Comparison of ENCODE assay signal across 1 cellular context in genomic region chr4:25863906-25864418, GRCh38.
TF ChIP-seq lines count a peak whose summit lies in the region.

No MANE protein-coding gene starts in this region.

TF ChIP-seq in GM12878, 131 proteins besides CTCF, POLR2A, EP300 and RAD21:
- TF ChIP-seq ZBTB33 (IDR thresholded peaks at IDR 0.05): 0 out of 2 replicates have a peak, but pooled peaks have one; percentile 3
- no peak for TF ChIP-seq TCF3 (IDR thresholded peaks at IDR 0.05; ENCODE audit: borderline replicate concordance, insufficient read depth, low read depth, low read length)
